7 cellular contexts compared by ENCODE assay signal in genomic region chr1:232675898-232676297, GRCh38. TPM values are rescaled to one million over a fixed set of nuclear protein-coding genes. Genes with fewer than 3 reads are reported as not detected.
"Had no signal": no experiment of that assay in that cellular context is flagged by ENCODE, and none has a peak within 500 bp of the region (broad histone marks: within the 10 kb centered on the region; RNA-seq: fewer than 3 reads in every experiment).

No MANE protein-coding gene starts in this region.

- H3K27ac Mint-ChIP-seq: GM23338, IgD-negative memory B cell had no signal

- H3K9me3 Mint-ChIP-seq: GM23338 had no signal

- FAIRE-seq: HTR-8/SVneo had no signal

- H3K36me3 ChIP-seq: HAP-1 had no signal

- H3K4me3 ChIP-seq: GM23338, HAP-1 had no signal

- H3K4me3 Mint-ChIP-seq: GM23338, IgD-negative memory B cell had no signal

- ATAC-seq: HCT116 had no signal

- H3K4me2 ChIP-seq: GM23338 had no signal

- DNase-seq: H7, KBM-7 had no signal

- H3K9me3 ChIP-seq: HAP-1 had no signal

- H3K4me1 ChIP-seq: HAP-1 had no signal

- H3K36me3 Mint-ChIP-seq: IgD-negative memory B cell had no signal

RNA-seq across cellular contexts. Expression of gene SIPA1L2, which starts 46.0 kb away (rescaled TPM):
- polyA plus RNA-seq: IgD-negative memory B cell had no signal
